8 cellular contexts compared by ENCODE assay signal in genomic region chr18:59249186-59249774, GRCh38. TPM values are rescaled to one million over a fixed set of nuclear protein-coding genes. Genes with fewer than 3 reads are reported as not detected.
DNase-seq lines count a peak whose midpoint lies in the region; ATAC-seq and TF ChIP-seq lines count a peak whose summit lies in the region.

No MANE protein-coding gene starts in this region.

- peak; percentile 33 to 49 for DNase-seq in activated T-cell treated with anti-CD3 and anti-CD28 coated beads, Interleukin-2, amount 50 U/mL, for 72 hours
- DNase-seq in activated T-cell treated with anti-CD3 and anti-CD28 coated beads, Interleukin-2, amount 50 U/mL, for 4 hours: no peak
- DNase-seq in PC-3 (peak; percentile 90), dedifferentiated amniotic fluid mesenchymal stem cell (ENCODE audit: extremely low spot score) (peak; percentile 96), lower lobe of right lung (no peak), activated T-cell treated with anti-CD3 and anti-CD28 coated beads for 4 hours (no peak)

- TF ChIP-seq CTCF in KMS-11 (conservative IDR thresholded peaks at IDR 0.05; ENCODE audit: low read depth, low read length): peak; percentile 94
- peak; percentile 87 for TF ChIP-seq CTCF in PC-3 (conservative IDR thresholded peaks at IDR 0.05; ENCODE audit: low read depth, low read length)
- TF ChIP-seq CTCF in lower lobe of right lung (IDR thresholded peaks at IDR 0.05): peak; percentile 71

- H3K36me3 ChIP-seq in KMS-11 (ENCODE audit: insufficient read depth) (no peaks in the 10 kb centered on the region), PC-3 (ENCODE audit: low read depth, low read length) (no peaks in the 10 kb centered on the region), lower lobe of right lung (no peaks in the 10 kb centered on the region)

- no peaks in the 10 kb centered on the region for H3K4me1 Mint-ChIP-seq in activated T-cell treated with anti-CD3 and anti-CD28 coated beads, Interleukin-2, amount 50 U/mL, for 72 hours (ENCODE audit: low read depth)
- H3K4me1 Mint-ChIP-seq in activated T-cell treated with anti-CD3 and anti-CD28 coated beads, Interleukin-2, amount 50 U/mL, for 4 hours (ENCODE audit: low read depth): no peaks in the 10 kb centered on the region

- H4K20me1 ChIP-seq in KMS-11 (ENCODE audit: insufficient read depth) (no peaks in the 10 kb centered on the region), PC-3 (ENCODE audit: low read length) (no peaks in the 10 kb centered on the region)

- intact Hi-C loops in PC-3 (cut with micrococcal nuclease): loop anchor here (1.0 to 10.0 kb wide), 3 partner anchors 59 to 484 kb away; no protein-coding TSS in a partner anchor
- intact Hi-C loops in lower lobe of right lung (cut with DNase I): no loop called here

- H3K9me3 Mint-ChIP-seq in activated T-cell treated with anti-CD3 and anti-CD28 coated beads, Interleukin-2, amount 50 U/mL, for 72 hours: no peaks in the 10 kb centered on the region
- H3K9me3 Mint-ChIP-seq in activated T-cell treated with anti-CD3 and anti-CD28 coated beads, Interleukin-2, amount 50 U/mL, for 4 hours: no peaks in the 10 kb centered on the region

- ATAC-seq in activated T-cell treated with anti-CD3 and anti-CD28 coated beads, Interleukin-2, amount 50 U/mL, for 72 hours (replicated peaks in 1 of 2): peak; percentile 44 to 57
- no peak for ATAC-seq in activated T-cell treated with anti-CD3 and anti-CD28 coated beads, Interleukin-2, amount 50 U/mL, for 4 hours
- ATAC-seq in PC-3: peak; percentile 98
- ATAC-seq in lower lobe of right lung: peak; percentile 41 to 49
- no peak for ATAC-seq in HG03097 (IDR thresholded peaks at IDR 0.05; ENCODE audit: low FRiP score, unreplicated experiment)

- no peaks in the 10 kb centered on the region for H3K36me3 Mint-ChIP-seq in activated T-cell treated with anti-CD3 and anti-CD28 coated beads, Interleukin-2, amount 50 U/mL, for 72 hours (ENCODE audit: insufficient read depth in 2 of 2)
- H3K36me3 Mint-ChIP-seq in activated T-cell treated with anti-CD3 and anti-CD28 coated beads, Interleukin-2, amount 50 U/mL, for 4 hours (ENCODE audit: insufficient read depth): no peaks in the 10 kb centered on the region

- CTCF ChIA-PET in PC-3 (lab: Charles Lee): interaction anchor here (2.6 to 3.1 kb wide), 2 partner anchors 59 to 153 kb away, joined by 22 to 28 read pairs; no protein-coding TSS in a partner anchor

- H3K4me2 ChIP-seq in KMS-11 (no peak overlapping the region; the same call in 1 of the 2 replicates), PC-3 (ENCODE audit: low read length) (no peak overlapping the region)

- POLR2A ChIA-PET in PC-3 (lab: Charles Lee; ENCODE audit: unreplicated experiment): no interaction called here

- BruUV-seq in PC-3 (replicated peaks; lab: Mats Ljungman, UMichigan): no TSS peak

- H3K4me3 ChIP-seq in KMS-11 (IDR thresholded peaks at IDR 0.05; ENCODE audit: insufficient read depth, low read depth, low read length): no peak overlapping the region
- H3K4me3 ChIP-seq in PC-3 (ENCODE audit: low read length): no peak overlapping the region
- no peak overlapping the region for H3K4me3 ChIP-seq in lower lobe of right lung

- H3F3A ChIP-seq in PC-3 (ENCODE audit: low read length, unreplicated experiment): no peaks in the 10 kb centered on the region

- no peaks in the 10 kb centered on the region for H3K79me2 ChIP-seq in KMS-11 (ENCODE audit: insufficient read depth, low read depth)
- H3K79me2 ChIP-seq in PC-3 (ENCODE audit: low read length): no peaks in the 10 kb centered on the region

- H3K9me3 ChIP-seq in PC-3 (ENCODE audit: low read length): no peaks in the 10 kb centered on the region
- H3K9me3 ChIP-seq in lower lobe of right lung: no peaks in the 10 kb centered on the region

- H3K4me1 ChIP-seq in KMS-11 (ENCODE audit: low read depth, poor library complexity, severe bottlenecking): peaks cover 9% of the 10 kb centered on the region
- H3K4me1 ChIP-seq in PC-3 (ENCODE audit: insufficient read depth, low read length): no peaks in the 10 kb centered on the region
- no peaks in the 10 kb centered on the region for H3K4me1 ChIP-seq in lower lobe of right lung

- H3K27me3 Mint-ChIP-seq in activated T-cell treated with anti-CD3 and anti-CD28 coated beads, Interleukin-2, amount 50 U/mL, for 72 hours (ENCODE audit: low read depth): peaks cover 70% of the 10 kb centered on the region
- peaks cover 39% of the 10 kb centered on the region for H3K27me3 Mint-ChIP-seq in activated T-cell treated with anti-CD3 and anti-CD28 coated beads, Interleukin-2, amount 50 U/mL, for 4 hours (ENCODE audit: low read depth)

- H3K27ac Mint-ChIP-seq in activated T-cell treated with anti-CD3 and anti-CD28 coated beads, Interleukin-2, amount 50 U/mL, for 72 hours: no peak overlapping the region

- H3K27ac ChIP-seq in KMS-11: no peak overlapping the region
- no peak overlapping the region for H3K27ac ChIP-seq in PC-3 (ENCODE audit: low read length)
- no peak overlapping the region for H3K27ac ChIP-seq in lower lobe of right lung

- H3K9ac ChIP-seq in KMS-11 (no peak overlapping the region), PC-3 (ENCODE audit: low read length) (no peak overlapping the region)

- no peak overlapping the region for H3K4me3 Mint-ChIP-seq in activated T-cell treated with anti-CD3 and anti-CD28 coated beads, Interleukin-2, amount 50 U/mL, for 72 hours
- H3K4me3 Mint-ChIP-seq in activated T-cell treated with anti-CD3 and anti-CD28 coated beads, Interleukin-2, amount 50 U/mL, for 4 hours: no peak overlapping the region

- H3K27me3 ChIP-seq in KMS-11 (ENCODE audit: insufficient read depth, low read depth) (no peaks in the 10 kb centered on the region), PC-3 (ENCODE audit: low read length) (peaks cover 48% of the 10 kb centered on the region), lower lobe of right lung (ENCODE audit: low read depth) (peaks cover 11% of the 10 kb centered on the region)

- H2AFZ ChIP-seq in KMS-11 (ENCODE audit: low read depth) (peak overlapping the region; percentile 23; the same call in 1 of the 2 replicates), PC-3 (ENCODE audit: low read length) (peak overlapping the region; percentile 27; the same call in 1 of the 2 replicates)

- no peaks in the 10 kb centered on the region for H3K9me2 ChIP-seq in PC-3 (replicated peaks; ENCODE audit: low read length)

RNA-seq across cellular contexts. Expression of gene RAX, which starts 24.0 kb away (rescaled TPM):
- total RNA-seq in activated T-cell treated with anti-CD3 and anti-CD28 coated beads, Interleukin-2, amount 50 U/mL, for 72 hours: not detected
- total RNA-seq in activated T-cell treated with anti-CD3 and anti-CD28 coated beads, Interleukin-2, amount 50 U/mL, for 4 hours: not detected
- not detected in 2 replicates for total RNA-seq in PC-3 (2014; rRNA removed)
- total RNA-seq in lower lobe of right lung: not detected

RNA-seq across cellular contexts. Expression of gene GRP, which starts 29.3 kb away (rescaled TPM):
- not detected for total RNA-seq in activated T-cell treated with anti-CD3 and anti-CD28 coated beads, Interleukin-2, amount 50 U/mL, for 72 hours
- not detected for total RNA-seq in activated T-cell treated with anti-CD3 and anti-CD28 coated beads, Interleukin-2, amount 50 U/mL, for 4 hours
- total RNA-seq in PC-3 (2014; rRNA removed) (not detected in 2 replicates), lower lobe of right lung (1.7 TPM)

Comparison
In these comparisons a context has a peak if more than half of its experiments do, and no peak if none do; other contexts are left out.
1. ATAC-seq: peak in activated T-cell treated with anti-CD3 and anti-CD28 coated beads, Interleukin-2, amount 50 U/mL, for 72 hours (2 of 2), PC-3 (single experiment) and lower lobe of right lung (2 of 2); none in activated T-cell treated with anti-CD3 and anti-CD28 coated beads, Interleukin-2, amount 50 U/mL, for 4 hours (0 of 2) and HG03097 (single experiment).
2. DNase-seq: peak in activated T-cell treated with anti-CD3 and anti-CD28 coated beads, Interleukin-2, amount 50 U/mL, for 72 hours (2 of 2), PC-3 (single experiment) and dedifferentiated amniotic fluid mesenchymal stem cell (single experiment); none in activated T-cell treated with anti-CD3 and anti-CD28 coated beads, Interleukin-2, amount 50 U/mL, for 4 hours (single experiment), lower lobe of right lung (single experiment) and activated T-cell treated with anti-CD3 and anti-CD28 coated beads for 4 hours (single experiment).
3. Peak in every context shown above with its lines, with median percentiles within 50 percentile points of each other: CTCF ChIP-seq.